Comparison of ENCODE assay signal across 16 cellular contexts in the genomic region with DNA sequence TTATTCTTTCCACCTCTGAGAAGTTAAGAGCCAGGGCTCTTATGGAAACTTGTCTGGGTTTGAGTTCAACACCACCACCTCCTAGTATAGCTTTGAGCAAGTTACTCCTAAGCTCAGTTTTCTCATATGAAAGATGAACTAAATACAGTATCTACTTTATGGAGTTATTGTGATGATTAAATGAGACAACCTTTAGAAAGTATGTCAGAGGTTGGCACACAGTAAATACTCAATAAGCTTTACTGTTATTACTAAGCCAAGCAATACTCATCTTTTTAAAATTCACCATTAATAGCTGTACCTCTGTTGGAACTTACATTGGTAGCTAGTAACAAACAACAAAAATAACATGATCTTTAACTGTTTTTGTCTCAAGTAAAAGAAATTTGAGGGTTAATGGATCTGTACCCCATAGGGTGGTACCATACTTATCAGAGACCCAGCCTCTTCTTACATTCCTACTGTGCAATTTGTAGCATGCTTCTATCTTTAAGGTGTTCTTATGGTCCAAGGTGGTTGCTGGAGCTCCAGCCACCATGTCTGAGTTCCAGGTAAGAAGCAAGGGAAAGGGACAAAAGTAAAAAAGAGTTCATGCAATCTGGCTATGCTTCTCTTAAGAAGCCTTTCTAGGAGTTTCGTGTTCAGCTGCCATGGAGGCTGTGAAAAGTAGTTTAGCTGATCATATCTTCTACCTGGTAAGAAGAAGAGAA. TPM values are rescaled to one million over a fixed set of nuclear protein-coding genes. Genes with fewer than 3 reads are reported as not detected.
A peak's percentile ranks its signal among the peaks of the same experiment; 100 is the strongest.
DNase-seq lines count a peak whose midpoint lies in the region; ATAC-seq and TF ChIP-seq lines count a peak whose summit lies in the region.
"Had no signal": no experiment of that assay in that cellular context is flagged by ENCODE, and none has a peak within 500 bp of the region (broad histone marks: within the 10 kb centered on the region; RNA-seq: fewer than 3 reads in every experiment).

No MANE protein-coding gene starts in this region.

- intact Hi-C loops in breast epithelium (cut with DNase I; ENCODE audit: low total_unique reads) = no loop called here

- no peak overlapping the region for H3K4me3 Mint-ChIP-seq in activated naive CD8-positive, alpha-beta T cell treated with anti-CD3 and anti-CD28 coated beads for 36 hours
- H3K4me3 Mint-ChIP-seq: CD4-positive, CD25-positive, alpha-beta regulatory T cell; naive thymus-derived CD4-positive, alpha-beta T cell had no signal

- H3K27ac Mint-ChIP-seq in activated naive CD8-positive, alpha-beta T cell treated with anti-CD3 and anti-CD28 coated beads for 36 hours = peak overlapping the region; percentile 12
- H3K27ac Mint-ChIP-seq: CD4-positive, CD25-positive, alpha-beta regulatory T cell had no signal

- TF ChIP-seq CTCF in breast epithelium (IDR thresholded peaks at IDR 0.05) (no peak), Peyer's patch (IDR thresholded peaks at IDR 0.05) (no peak)

- H3K9me3 ChIP-seq in breast epithelium (no peaks in the 10 kb centered on the region), Peyer's patch (no peaks in the 10 kb centered on the region)

- TF ChIP-seq POLR2A in breast epithelium (IDR thresholded peaks at IDR 0.05) (no peak), Peyer's patch (IDR thresholded peaks at IDR 0.05) (no peak)

- no peaks in the 10 kb centered on the region for H3K9me3 Mint-ChIP-seq in activated naive CD8-positive, alpha-beta T cell treated with anti-CD3 and anti-CD28 coated beads for 36 hours
- H3K9me3 Mint-ChIP-seq: CD4-positive, CD25-positive, alpha-beta regulatory T cell had no signal

- DNase-seq in activated naive CD8-positive, alpha-beta T cell treated with anti-CD3 and anti-CD28 coated beads for 36 hours = no peak
- DNase-seq in breast epithelium (ENCODE audit: low spot score in 2 of 2) = no peak
- no peak for DNase-seq in Peyer's patch
- DNase-seq: CD4-positive, CD25-positive, alpha-beta regulatory T cell; naive thymus-derived CD4-positive, alpha-beta T cell; NCI-H526; Right ventricle myocardium superior; stimulated activated CD4-positive, alpha-beta T cell treated with anti-CD3 and anti-CD28 coated beads, Interleukin-1b, Interleukin-23, amount 100 ng/mL, for 48 hours had no signal

- no peaks in the 10 kb centered on the region for H3K36me3 Mint-ChIP-seq in activated naive CD8-positive, alpha-beta T cell treated with anti-CD3 and anti-CD28 coated beads for 36 hours
- H3K36me3 Mint-ChIP-seq: CD4-positive, CD25-positive, alpha-beta regulatory T cell had no signal

- no peak overlapping the region for H3K4me3 ChIP-seq in breast epithelium
- H3K4me3 ChIP-seq in Peyer's patch = no peak overlapping the region

- H3K4me1 ChIP-seq in breast epithelium = no peaks in the 10 kb centered on the region
- H3K4me1 ChIP-seq in Peyer's patch = no peaks in the 10 kb centered on the region
- H3K4me1 ChIP-seq: parathyroid adenoma had no signal

- H3K36me3 ChIP-seq in breast epithelium (no peaks in the 10 kb centered on the region), Peyer's patch (no peaks in the 10 kb centered on the region)

- ATAC-seq in GM18498 (IDR thresholded peaks at IDR 0.05; ENCODE audit: unreplicated experiment) (peak; percentile 36), GM19023 (IDR thresholded peaks at IDR 0.05; ENCODE audit: unreplicated experiment) (peak; percentile 29), HG02884 (IDR thresholded peaks at IDR 0.05; ENCODE audit: unreplicated experiment) (peak; percentile 8), HG03457 (IDR thresholded peaks at IDR 0.05; ENCODE audit: unreplicated experiment) (no peak), GM19351 (IDR thresholded peaks at IDR 0.05; ENCODE audit: unreplicated experiment) (no peak)
- ATAC-seq: naive thymus-derived CD4-positive, alpha-beta T cell; sciatic nerve had no signal

- H3K27me3 ChIP-seq in breast epithelium (peaks cover 0 to 4% of the 10 kb centered on the region in 2 donors), Peyer's patch (no peaks in the 10 kb centered on the region)

- peaks cover 27% of the 10 kb centered on the region for H3K4me1 Mint-ChIP-seq in activated naive CD8-positive, alpha-beta T cell treated with anti-CD3 and anti-CD28 coated beads for 36 hours

- H3K27ac ChIP-seq in breast epithelium = no peak overlapping the region
- no peak overlapping the region for H3K27ac ChIP-seq in Peyer's patch
- H3K27ac ChIP-seq: KMS-11, parathyroid adenoma had no signal

- H3K27me3 Mint-ChIP-seq in activated naive CD8-positive, alpha-beta T cell treated with anti-CD3 and anti-CD28 coated beads for 36 hours = no peaks in the 10 kb centered on the region
- H3K27me3 Mint-ChIP-seq: CD4-positive, CD25-positive, alpha-beta regulatory T cell; naive thymus-derived CD4-positive, alpha-beta T cell had no signal

RNA-seq across cellular contexts. Expression of gene NDFIP2, which starts 24.1 kb away (rescaled TPM):
- 10 to 100 TPM; 47.6 to 48.8 TPM for total RNA-seq in activated naive CD8-positive, alpha-beta T cell treated with anti-CD3 and anti-CD28 coated beads for 36 hours
- total RNA-seq in breast epithelium = 10 to 100 TPM; 15.8 to 26.5 (median 22.6) TPM
- 100 to 1,000 TPM in 1 of 4 donors, 10 to 100 TPM in 3; 28.1 to 102 (median 59.6) TPM for total RNA-seq in Peyer's patch

RNA-seq across cellular contexts. Expression of gene RBM26, which starts 50.8 kb away (rescaled TPM):
- 10 to 100 TPM; 60.0 to 60.7 TPM for total RNA-seq in activated naive CD8-positive, alpha-beta T cell treated with anti-CD3 and anti-CD28 coated beads for 36 hours
- total RNA-seq in breast epithelium (10 to 100 TPM; 31.7 to 70.1 (median 43.6) TPM), Peyer's patch (10 to 100 TPM; 34.8 to 96.6 (median 44.5) TPM)

Comparison
In these comparisons a context has a peak if more than half of its experiments do, and no peak if none do; other contexts are left out.
1. ATAC-seq: peak in GM18498 (single experiment), GM19023 (single experiment) and HG02884 (single experiment); none in HG03457 (single experiment) and GM19351 (single experiment).